14 cellular contexts compared by ENCODE assay signal in genomic region chr1:243489681-243490080, GRCh38.
"Had no signal": no experiment of that assay in that cellular context is flagged by ENCODE, and none has a peak within 500 bp of the region (broad histone marks: within the 10 kb centered on the region; RNA-seq: fewer than 3 reads in every experiment).

No MANE protein-coding gene starts in this region.

- H3K27ac ChIP-seq: foreskin keratinocyte, tibial artery had no signal

- ATAC-seq: foreskin keratinocyte; left colon; mucosa of descending colon; naive thymus-derived CD4-positive, alpha-beta T cell had no signal

- H3K4me3 Mint-ChIP-seq: activated CD4-positive, alpha-beta T cell treated with anti-CD3 and anti-CD28 coated beads, Interleukin-2, amount 10 ng/mL, durations not matched to agents 24 days and 14 days; activated T-cell treated with anti-CD3 and anti-CD28 coated beads, Interleukin-2, amount 50 U/mL, for 72 hours; naive thymus-derived CD4-positive, alpha-beta T cell; T-helper 1 cell treated with Interleukin-12 subunit alpha and Interleukin-12 subunit beta and Interleukin-4 antibody, amounts not matched to agents 30 μg/mL and 1 μg/mL, for 36 hours had no signal

- H3K4me1 ChIP-seq: foreskin keratinocyte had no signal

- H3K27ac Mint-ChIP-seq: activated CD4-positive, alpha-beta T cell treated with anti-CD3 and anti-CD28 coated beads, Interleukin-2, amount 10 ng/mL, durations not matched to agents 24 days and 14 days; activated T-cell treated with anti-CD3 and anti-CD28 coated beads, Interleukin-2, amount 50 U/mL, for 72 hours; T-helper 1 cell treated with Interleukin-12 subunit alpha and Interleukin-12 subunit beta and Interleukin-4 antibody, amounts not matched to agents 30 μg/mL and 1 μg/mL, for 36 hours had no signal

- H3K36me3 Mint-ChIP-seq: activated naive CD4-positive, alpha-beta T cell treated with anti-CD3 and anti-CD28 coated beads, Interleukin-2, amount 50 U/mL, for 72 hours had no signal

- DNase-seq: activated CD4-positive, alpha-beta T cell treated with anti-CD3 and anti-CD28 coated beads, Interleukin-2, amount 10 ng/mL, durations not matched to agents 24 days and 14 days; activated CD8-positive, alpha-beta memory T cell treated with anti-CD3 and anti-CD28 coated beads, Interleukin-2, amount 50 U/mL, for 48 hours; activated gamma-delta T cell; activated T-cell treated with anti-CD3 and anti-CD28 coated beads, Interleukin-2, amount 50 U/mL, for 72 hours; central memory CD4-positive, alpha-beta T cell; effector memory CD4-positive, alpha-beta T cell; foreskin keratinocyte; left colon; mucosa of descending colon; naive thymus-derived CD4-positive, alpha-beta T cell; stimulated activated CD4-positive, alpha-beta T cell treated with anti-CD3 and anti-CD28 coated beads, Interleukin-1b, Interleukin-23, amount 100 ng/mL, for 48 hours; tibial artery had no signal

- H3K9me3 ChIP-seq: mucosa of descending colon, tibial artery had no signal

- H3K9me3 Mint-ChIP-seq: activated CD4-positive, alpha-beta T cell treated with anti-CD3 and anti-CD28 coated beads, Interleukin-2, amount 10 ng/mL, durations not matched to agents 24 days and 14 days; activated naive CD4-positive, alpha-beta T cell treated with anti-CD3 and anti-CD28 coated beads, Interleukin-2, amount 50 U/mL, for 72 hours; activated T-cell treated with anti-CD3 and anti-CD28 coated beads, Interleukin-2, amount 50 U/mL, for 72 hours; naive thymus-derived CD4-positive, alpha-beta T cell; T-helper 1 cell treated with Interleukin-12 subunit alpha and Interleukin-12 subunit beta and Interleukin-4 antibody, amounts not matched to agents 30 μg/mL and 1 μg/mL, for 36 hours had no signal

- H3K27me3 ChIP-seq: foreskin keratinocyte, tibial artery had no signal

- H3K27me3 Mint-ChIP-seq: activated CD4-positive, alpha-beta T cell treated with anti-CD3 and anti-CD28 coated beads, Interleukin-2, amount 10 ng/mL, durations not matched to agents 24 days and 14 days; naive thymus-derived CD4-positive, alpha-beta T cell had no signal

- H3K4me3 ChIP-seq: mucosa of descending colon, tibial artery had no signal

- H3K4me1 Mint-ChIP-seq: activated CD4-positive, alpha-beta T cell treated with anti-CD3 and anti-CD28 coated beads, Interleukin-2, amount 10 ng/mL, durations not matched to agents 24 days and 14 days had no signal
